ENCODE assay signal across 11 cellular contexts in the genomic region with DNA sequence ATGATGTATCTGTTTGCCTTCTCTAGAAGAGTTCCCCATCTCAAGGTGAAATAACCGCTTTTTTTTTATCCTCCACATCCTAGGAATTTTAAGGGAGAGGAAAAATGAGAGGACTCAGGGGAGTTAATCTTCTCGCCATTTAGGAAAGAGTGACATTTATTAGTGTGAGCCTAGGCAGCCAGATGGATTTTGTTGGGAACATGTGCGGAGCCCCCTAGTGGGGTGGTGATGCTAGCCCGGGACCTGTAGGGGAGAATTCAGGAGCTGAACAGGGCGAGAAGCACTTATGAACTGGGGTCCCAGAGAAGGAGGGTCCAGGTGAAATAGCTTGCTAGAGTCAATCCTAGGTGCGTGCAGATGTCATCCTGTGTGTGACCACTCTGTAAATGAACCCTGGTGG. TPM values are rescaled to one million over a fixed set of nuclear protein-coding genes. Genes with fewer than 3 reads are reported as not detected.
A peak's percentile ranks its signal among the peaks of the same experiment; 100 is the strongest.
DNase-seq lines count a peak whose midpoint lies in the region; ATAC-seq and TF ChIP-seq lines count a peak whose summit lies in the region.
"Had no signal": no experiment of that assay in that cellular context is flagged by ENCODE, and none has a peak within 500 bp of the region (broad histone marks: within the 10 kb centered on the region; RNA-seq: fewer than 3 reads in every experiment).

No MANE protein-coding gene starts in this region.

- no peak for DNase-seq in CD14-positive monocyte (ENCODE audit: low spot score)
- DNase-seq in GM23338 (ENCODE audit: low spot score) = peak; percentile 76
- no peak for DNase-seq in T-cell
- DNase-seq in kidney epithelial cell (ENCODE audit: low read depth) = no peak
- DNase-seq in stimulated activated CD4-positive, alpha-beta T cell treated with anti-CD3 and anti-CD28 coated beads, Interleukin-12 subunit alpha, Interleukin-12 subunit beta, amount 100 ng/mL, for 4 hours = no peak
- no peak for DNase-seq in Right ventricle myocardium superior
- no peak for DNase-seq in NK-92 treated with Interleukin-12 subunit alpha and Interleukin-12 subunit beta, amount 100 ng/mL, for 24 hours (lab: John Stamatoyannopoulos, UW)
- DNase-seq: activated CD4-positive, alpha-beta memory T cell treated with anti-CD3 and anti-CD28 coated beads, Interleukin-2, amount 10 ng/mL, durations not matched to agents 7 days and 5 days; NCI-H1048; SHP77 treated with DMSO at 0.1 percent for 48 hours had no signal

- H3K4me3 Mint-ChIP-seq in CD14-positive monocyte (peak overlapping the region in 1 of 2 donors; percentile 60), GM23338 (no peak overlapping the region), T-cell (peak overlapping the region in 1 of 3 donors; percentile 24)
- H3K4me3 Mint-ChIP-seq: activated CD4-positive, alpha-beta memory T cell treated with anti-CD3 and anti-CD28 coated beads, Interleukin-2, amount 10 ng/mL, durations not matched to agents 7 days and 5 days; brain had no signal

- H3K36me3 Mint-ChIP-seq in CD14-positive monocyte (peaks cover 54 to 81% of the 10 kb centered on the region in 2 donors), GM23338 (ENCODE audit: low read depth) (peaks cover 7% of the 10 kb centered on the region; the same call in 2 of the 3 replicates), T-cell (peaks cover 38% of the 10 kb centered on the region)
- H3K36me3 Mint-ChIP-seq: brain had no signal

- TF ChIP-seq CTCF in CD14-positive monocyte (IDR thresholded peaks at IDR 0.05) = peak; percentile 39
- peak; percentile 61 to 72 for TF ChIP-seq CTCF in GM23338 (conservative IDR thresholded peaks at IDR 0.05; ENCODE audit: low read depth in 2 of 2)
- TF ChIP-seq CTCF in kidney epithelial cell (IDR thresholded peaks at IDR 0.05; ENCODE audit: insufficient read depth, low read length, poor library complexity, severe bottlenecking) = peak; percentile 34

- no peak overlapping the region for H3K27ac ChIP-seq in GM23338 (ENCODE audit: low read depth)

- H3K27me3 Mint-ChIP-seq in CD14-positive monocyte (ENCODE audit: low read depth in 3 of 3) (peaks cover 0 to 2% (median 0%) of the 10 kb centered on the region in 3 donors), GM23338 (ENCODE audit: insufficient read depth, low read depth, poor library complexity) (peaks cover 3% of the 10 kb centered on the region), T-cell (no peaks in the 10 kb centered on the region)

- H3K79me2 ChIP-seq in GM23338 (replicated peaks; ENCODE audit: insufficient read depth) = peaks cover 12% of the 10 kb centered on the region

- H3K27ac Mint-ChIP-seq in CD14-positive monocyte (peak overlapping the region; percentile 78 to 97 (median 95)), GM23338 (no peak overlapping the region), T-cell (peak overlapping the region; percentile 39 to 71)
- H3K27ac Mint-ChIP-seq: activated CD4-positive, alpha-beta memory T cell treated with anti-CD3 and anti-CD28 coated beads, Interleukin-2, amount 10 ng/mL, durations not matched to agents 7 days and 5 days; brain had no signal

- H3F3A ChIP-seq in GM23338 (replicated peaks; ENCODE audit: low read depth) = peaks cover 6% of the 10 kb centered on the region; the same call in 1 of the 2 replicates

- H3K36me3 ChIP-seq in GM23338 (ENCODE audit: insufficient read depth) = no peaks in the 10 kb centered on the region
- no peaks in the 10 kb centered on the region for H3K36me3 ChIP-seq in kidney epithelial cell (ENCODE audit: control insufficient read depth, insufficient read depth, low read length)

- H2AFZ ChIP-seq in GM23338 = no peak overlapping the region

- H3K4me1 ChIP-seq in GM23338 (ENCODE audit: insufficient read depth) = peaks cover 7% of the 10 kb centered on the region; the same call in 1 of the 2 replicates

- no peaks in the 10 kb centered on the region for H3K27me3 ChIP-seq in GM23338 (ENCODE audit: insufficient read depth)
- no peaks in the 10 kb centered on the region for H3K27me3 ChIP-seq in kidney epithelial cell (ENCODE audit: control insufficient read depth, insufficient read depth, low read length)

- peaks cover 0 to 2% (median 0%) of the 10 kb centered on the region in 7 donors for H3K9me3 Mint-ChIP-seq in CD14-positive monocyte
- no peaks in the 10 kb centered on the region for H3K9me3 Mint-ChIP-seq in GM23338
- H3K9me3 Mint-ChIP-seq in T-cell = no peaks in the 10 kb centered on the region
- H3K9me3 Mint-ChIP-seq: activated CD4-positive, alpha-beta memory T cell treated with anti-CD3 and anti-CD28 coated beads, Interleukin-2, amount 10 ng/mL, durations not matched to agents 7 days and 5 days; brain had no signal

- peak; percentile 90 for ATAC-seq in GM23338
- ATAC-seq in T-cell (replicated peaks in 1 of 4) = no peak
- ATAC-seq in Right ventricle myocardium superior (ENCODE audit: poor library complexity) = no peak

- POLR2A ChIA-PET in T-cell (lab: Charles Lee) = interaction anchor here (0.6 kb wide), 2 partner anchors 17 to 273 kb away, joined by 3 to 22 read pairs; no protein-coding TSS in a partner anchor

- no peak overlapping the region for H3K4me3 ChIP-seq in GM23338
- H3K4me3 ChIP-seq in kidney epithelial cell (ENCODE audit: low read depth, low read length) = no peak overlapping the region

- CTCF ChIA-PET in T-cell (lab: Charles Lee) = interaction anchor here in 1 of 2 donors (1.1 kb wide), 1 partner anchor 15 kb away, joined by 3 read pairs; no protein-coding TSS in a partner anchor

- H3K4me2 ChIP-seq in GM23338 = no peak overlapping the region

- H4K20me1 ChIP-seq in GM23338 (replicated peaks; ENCODE audit: insufficient read depth) = 0 out of 2 replicates have a peak, but pooled peaks cover 5% of the 10 kb centered on the region

- intact Hi-C loops in CD14-positive monocyte (cut with micrococcal nuclease) = no loop called here
- intact Hi-C loops in Right ventricle myocardium superior (cut with DNase I) = no loop called here

- H3K4me1 Mint-ChIP-seq in CD14-positive monocyte = peaks cover 98% of the 10 kb centered on the region
- H3K4me1 Mint-ChIP-seq in GM23338 = peaks cover 5% of the 10 kb centered on the region; the same call in 2 of the 3 replicates
- H3K4me1 Mint-ChIP-seq in T-cell = peaks cover 94 to 97% (median 96%) of the 10 kb centered on the region in 3 donors

- no peaks in the 10 kb centered on the region for H3K9me2 ChIP-seq in GM23338 (ENCODE audit: insufficient read depth)

TF ChIP-seq in GM23338, 12 proteins besides CTCF, POLR2A, EP300 and RAD21 (continues in another document):
- TF ChIP-seq, protein P1, sequence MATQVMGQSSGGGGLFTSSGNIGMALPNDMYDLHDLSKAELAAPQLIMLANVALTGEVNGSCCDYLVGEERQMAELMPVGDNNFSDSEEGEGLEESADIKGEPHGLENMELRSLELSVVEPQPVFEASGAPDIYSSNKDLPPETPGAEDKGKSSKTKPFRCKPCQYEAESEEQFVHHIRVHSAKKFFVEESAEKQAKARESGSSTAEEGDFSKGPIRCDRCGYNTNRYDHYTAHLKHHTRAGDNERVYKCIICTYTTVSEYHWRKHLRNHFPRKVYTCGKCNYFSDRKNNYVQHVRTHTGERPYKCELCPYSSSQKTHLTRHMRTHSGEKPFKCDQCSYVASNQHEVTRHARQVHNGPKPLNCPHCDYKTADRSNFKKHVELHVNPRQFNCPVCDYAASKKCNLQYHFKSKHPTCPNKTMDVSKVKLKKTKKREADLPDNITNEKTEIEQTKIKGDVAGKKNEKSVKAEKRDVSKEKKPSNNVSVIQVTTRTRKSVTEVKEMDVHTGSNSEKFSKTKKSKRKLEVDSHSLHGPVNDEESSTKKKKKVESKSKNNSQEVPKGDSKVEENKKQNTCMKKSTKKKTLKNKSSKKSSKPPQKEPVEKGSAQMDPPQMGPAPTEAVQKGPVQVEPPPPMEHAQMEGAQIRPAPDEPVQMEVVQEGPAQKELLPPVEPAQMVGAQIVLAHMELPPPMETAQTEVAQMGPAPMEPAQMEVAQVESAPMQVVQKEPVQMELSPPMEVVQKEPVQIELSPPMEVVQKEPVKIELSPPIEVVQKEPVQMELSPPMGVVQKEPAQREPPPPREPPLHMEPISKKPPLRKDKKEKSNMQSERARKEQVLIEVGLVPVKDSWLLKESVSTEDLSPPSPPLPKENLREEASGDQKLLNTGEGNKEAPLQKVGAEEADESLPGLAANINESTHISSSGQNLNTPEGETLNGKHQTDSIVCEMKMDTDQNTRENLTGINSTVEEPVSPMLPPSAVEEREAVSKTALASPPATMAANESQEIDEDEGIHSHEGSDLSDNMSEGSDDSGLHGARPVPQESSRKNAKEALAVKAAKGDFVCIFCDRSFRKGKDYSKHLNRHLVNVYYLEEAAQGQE (IDR thresholded peaks at IDR 0.05; ENCODE audit: unreplicated experiment) = no peak
- no peak for TF ChIP-seq ZNF114 (CRISPR knock-in tag; IDR thresholded peaks at IDR 0.05)
- TF ChIP-seq JUNB (IDR thresholded peaks at IDR 0.05; ENCODE audit: unreplicated experiment) = no peak
- no peak for TF ChIP-seq CREB1 (CRISPR knock-in tag; IDR thresholded peaks at IDR 0.05; ENCODE audit: low read depth)
- no peak for TF ChIP-seq NANOG (IDR thresholded peaks at IDR 0.05; ENCODE audit: borderline replicate concordance)

RNA-seq across cellular contexts. Expression of a gene that starts 10.7 kb away (rescaled TPM):
- 100 to 1,000 TPM in 1 of 2 donors, 10 to 100 TPM in 1; 68.3 to 118 TPM for polyA plus RNA-seq in CD14-positive monocyte
- total RNA-seq in GM23338 (2014; rRNA removed; shearing (Covaris generic)) = 9.6 and 11.9 TPM in 2 replicates
- 3.2 TPM in 2 replicates for polyA plus RNA-seq in GM23338 (2016; fragmentation: Nextera tagmentation; extraction: Ambion mirVana)
- total RNA-seq in T-cell = 10 to 100 TPM; 38.8 to 72.7 (median 61.8) TPM
- total RNA-seq in kidney epithelial cell = 10.5 and 11.7 TPM in 2 replicates
- total RNA-seq in Right ventricle myocardium superior = 7.5 TPM

RNA-seq across cellular contexts. Expression of a gene that starts 25.6 kb away (rescaled TPM):
- polyA plus RNA-seq in CD14-positive monocyte = 1 to 10 TPM; 1.4 to 1.9 TPM
- 6.4 and 7.2 TPM in 2 replicates for total RNA-seq in GM23338 (2014; rRNA removed; shearing (Covaris generic))
- 2.0 and 2.4 TPM in 2 replicates for polyA plus RNA-seq in GM23338 (2016; fragmentation: Nextera tagmentation; extraction: Ambion mirVana)
- under 1 TPM in 3 of 5 donors, not detected in 2; 0.13 to 0.19 (median 0.15) TPM for total RNA-seq in T-cell
- 1.5 and 2.5 TPM in 2 replicates for total RNA-seq in kidney epithelial cell
- 1.9 TPM for total RNA-seq in Right ventricle myocardium superior
- total RNA-seq: activated CD4-positive, alpha-beta memory T cell treated with anti-CD3 and anti-CD28 coated beads, Interleukin-2, amount 10 ng/mL, durations not matched to agents 7 days and 5 days had no signal
